Comparison of ENCODE assay signal across 32 cellular contexts in genomic region chr15:77620960-77621647, GRCh38. TPM values are rescaled to one million over a fixed set of nuclear protein-coding genes. Genes with fewer than 3 reads are reported as not detected.
"Had no signal": no experiment of that assay in that cellular context is flagged by ENCODE, and none has a peak within 500 bp of the region (broad histone marks: within the 10 kb centered on the region; RNA-seq: fewer than 3 reads in every experiment).

No MANE protein-coding gene starts in this region.

- H3K27ac ChIP-seq: breast epithelium, esophagus muscularis mucosa, foreskin keratinocyte, heart left ventricle, ovary, sigmoid colon, upper lobe of left lung had no signal

- H3K4me1 ChIP-seq: breast epithelium, esophagus muscularis mucosa, foreskin keratinocyte, sigmoid colon had no signal

- H3K4me3 ChIP-seq: breast epithelium, esophagus muscularis mucosa, heart left ventricle, ovary, sigmoid colon, upper lobe of left lung had no signal

- H3K36me3 Mint-ChIP-seq: activated CD4-positive, alpha-beta memory T cell treated with anti-CD3 and anti-CD28 coated beads for 36 hours; mesothelial cell of epicardium; naive B cell; stimulated activated effector memory CD8-positive, alpha-beta T cell treated with anti-CD3 and anti-CD28 coated beads, Interleukin-12 subunit alpha, Interleukin-12 subunit beta, amount 100 ng/mL, for 72 hours had no signal

- DNase-seq: activated CD4-positive, alpha-beta memory T cell treated with anti-CD3 and anti-CD28 coated beads for 36 hours; activated CD4-positive, alpha-beta T cell treated with anti-CD3 and anti-CD28 coated beads, Interleukin-2, amount 10 ng/mL, durations not matched to agents 24 days and 14 days; activated CD8-positive, alpha-beta memory T cell treated with anti-CD3 and anti-CD28 coated beads, Interleukin-2, amount 50 U/mL, for 4 hours; activated gamma-delta T cell; activated naive CD4-positive, alpha-beta T cell treated with anti-CD3 and anti-CD28 coated beads, Interleukin-2, amount 50 U/mL, for 16 hours; activated T-cell treated with anti-CD3 and anti-CD28 coated beads, Interleukin-2, amount 50 U/mL, for 1 hour; amygdala; effector CD4-positive, alpha-beta T cell; foreskin keratinocyte; heart left ventricle; mammary epithelial cell; naive B cell; nephron progenitor cell; ovary; sigmoid colon; small intestine; stimulated activated CD4-positive, alpha-beta T cell treated with anti-CD3 and anti-CD28 coated beads, Interleukin-4, amount 100 ng/mL, for 24 hours; T-helper 9 cell; upper lobe of left lung had no signal

- H3K27me3 Mint-ChIP-seq: activated CD4-positive, alpha-beta T cell treated with anti-CD3 and anti-CD28 coated beads, Interleukin-2, amount 10 ng/mL, durations not matched to agents 24 days and 14 days; progenitor cell of endocrine pancreas; stimulated activated naive CD8-positive, alpha-beta T cell treated with anti-CD3 and anti-CD28 coated beads, Interleukin-15, Interleukin-2, amounts not matched to agents 100 ng/mL and 50 ng/mL, for 24 hours had no signal

- H3K9me3 ChIP-seq: breast epithelium, esophagus muscularis mucosa, heart left ventricle, ovary, sigmoid colon, upper lobe of left lung had no signal

- H3K9me3 Mint-ChIP-seq: activated CD4-positive, alpha-beta memory T cell treated with anti-CD3 and anti-CD28 coated beads for 36 hours; activated CD4-positive, alpha-beta T cell treated with anti-CD3 and anti-CD28 coated beads, Interleukin-2, amount 10 ng/mL, durations not matched to agents 24 days and 14 days; activated T-helper 1 cell treated with anti-CD3 and anti-CD28 coated beads, Interleukin-12 subunit alpha, Interleukin-12 subunit beta, Interleukin-2, Interleukin-4 antibody, amounts not matched to agents 30 ng/mL and 10 ng/mL and 1 ng/mL, durations not matched to agents 14 hours and 24 hours and 36 hours; central memory CD8-positive, alpha-beta T cell; dendritic cell treated with granulocyte-macrophage colony-stimulating factor and Interleukin-4, amounts not matched to agents 40 ng/mL and 50 ng/mL, for 4 days; mesothelial cell of epicardium; nephron progenitor cell; stimulated activated effector memory CD8-positive, alpha-beta T cell treated with anti-CD3 and anti-CD28 coated beads, Interleukin-12 subunit alpha, Interleukin-12 subunit beta, amount 100 ng/mL, for 72 hours; stimulated activated naive CD8-positive, alpha-beta T cell treated with anti-CD3 and anti-CD28 coated beads, Interleukin-15, Interleukin-2, amounts not matched to agents 100 ng/mL and 50 ng/mL, for 24 hours; T-helper 1 cell treated with Interleukin-12 subunit alpha and Interleukin-12 subunit beta and Interleukin-4 antibody, amounts not matched to agents 30 μg/mL and 1 μg/mL, for 36 hours had no signal

- ATAC-seq: activated CD4-positive, CD25-positive, alpha-beta regulatory T cell treated with anti-CD3 and anti-CD28 coated beads, Interleukin-2, amount 50 U/mL, for 24 hours; foreskin keratinocyte; heart left ventricle; stimulated activated effector memory CD8-positive, alpha-beta T cell treated with anti-CD3 and anti-CD28 coated beads, Interleukin-12 subunit alpha, Interleukin-12 subunit beta, amount 100 ng/mL, for 72 hours had no signal

- H3K27me3 ChIP-seq: breast epithelium, foreskin keratinocyte, heart left ventricle, ovary, sigmoid colon, upper lobe of left lung had no signal

- H3K4me1 Mint-ChIP-seq: activated CD4-positive, alpha-beta T cell treated with anti-CD3 and anti-CD28 coated beads, Interleukin-2, amount 10 ng/mL, durations not matched to agents 24 days and 14 days; central memory CD8-positive, alpha-beta T cell; stimulated activated effector memory CD8-positive, alpha-beta T cell treated with anti-CD3 and anti-CD28 coated beads, Interleukin-12 subunit alpha, Interleukin-12 subunit beta, amount 100 ng/mL, for 72 hours had no signal

- H3K27ac Mint-ChIP-seq: activated CD4-positive, alpha-beta memory T cell treated with anti-CD3 and anti-CD28 coated beads for 36 hours; activated CD4-positive, alpha-beta T cell treated with anti-CD3 and anti-CD28 coated beads, Interleukin-2, amount 10 ng/mL, durations not matched to agents 24 days and 14 days; activated T-helper 1 cell treated with anti-CD3 and anti-CD28 coated beads, Interleukin-12 subunit alpha, Interleukin-12 subunit beta, Interleukin-2, Interleukin-4 antibody, amounts not matched to agents 30 ng/mL and 10 ng/mL and 1 ng/mL, durations not matched to agents 14 hours and 24 hours and 36 hours; dendritic cell treated with granulocyte-macrophage colony-stimulating factor and Interleukin-4, amounts not matched to agents 40 ng/mL and 50 ng/mL, for 4 days; naive B cell; stimulated activated effector memory CD8-positive, alpha-beta T cell treated with anti-CD3 and anti-CD28 coated beads, Interleukin-12 subunit alpha, Interleukin-12 subunit beta, amount 100 ng/mL, for 72 hours; stimulated activated naive CD8-positive, alpha-beta T cell treated with anti-CD3 and anti-CD28 coated beads, Interleukin-15, Interleukin-2, amounts not matched to agents 100 ng/mL and 50 ng/mL, for 24 hours; T-helper 1 cell treated with Interleukin-12 subunit alpha and Interleukin-12 subunit beta and Interleukin-4 antibody, amounts not matched to agents 30 μg/mL and 1 μg/mL, for 36 hours had no signal

- H3K4me3 Mint-ChIP-seq: activated CD4-positive, alpha-beta memory T cell treated with anti-CD3 and anti-CD28 coated beads for 36 hours; activated CD4-positive, alpha-beta T cell treated with anti-CD3 and anti-CD28 coated beads, Interleukin-2, amount 10 ng/mL, durations not matched to agents 24 days and 14 days; activated T-helper 1 cell treated with anti-CD3 and anti-CD28 coated beads, Interleukin-12 subunit alpha, Interleukin-12 subunit beta, Interleukin-2, Interleukin-4 antibody, amounts not matched to agents 30 ng/mL and 10 ng/mL and 1 ng/mL, durations not matched to agents 14 hours and 24 hours and 36 hours; central memory CD8-positive, alpha-beta T cell; dendritic cell treated with granulocyte-macrophage colony-stimulating factor and Interleukin-4, amounts not matched to agents 40 ng/mL and 50 ng/mL, for 4 days; mesothelial cell of epicardium; naive B cell; nephron progenitor cell; stimulated activated effector memory CD8-positive, alpha-beta T cell treated with anti-CD3 and anti-CD28 coated beads, Interleukin-12 subunit alpha, Interleukin-12 subunit beta, amount 100 ng/mL, for 72 hours; stimulated activated naive CD8-positive, alpha-beta T cell treated with anti-CD3 and anti-CD28 coated beads, Interleukin-15, Interleukin-2, amounts not matched to agents 100 ng/mL and 50 ng/mL, for 24 hours; T-helper 1 cell treated with Interleukin-12 subunit alpha and Interleukin-12 subunit beta and Interleukin-4 antibody, amounts not matched to agents 30 μg/mL and 1 μg/mL, for 36 hours had no signal

- H3K36me3 ChIP-seq: breast epithelium, esophagus muscularis mucosa, heart left ventricle, ovary, sigmoid colon, upper lobe of left lung had no signal

RNA-seq across cellular contexts. Expression of gene LINGO1, which starts 11.6 kb away (rescaled TPM):
- total RNA-seq: activated CD4-positive, alpha-beta memory T cell treated with anti-CD3 and anti-CD28 coated beads for 36 hours; activated CD4-positive, alpha-beta T cell treated with anti-CD3 and anti-CD28 coated beads, Interleukin-2, amount 10 ng/mL, durations not matched to agents 24 days and 14 days; activated CD8-positive, alpha-beta memory T cell treated with anti-CD3 and anti-CD28 coated beads for 36 hours; activated T-helper 1 cell treated with anti-CD3 and anti-CD28 coated beads, Interleukin-12 subunit alpha, Interleukin-12 subunit beta, Interleukin-2, Interleukin-4 antibody, amounts not matched to agents 30 ng/mL and 10 ng/mL and 1 ng/mL, durations not matched to agents 14 hours and 24 hours and 36 hours; renal cortical epithelial cell had no signal
- polyA plus RNA-seq: mammary epithelial cell had no signal
